1 cellular context compared by ENCODE assay signal in genomic region chr17:50919321-50920040, GRCh38.
A peak's percentile ranks its signal among the peaks of the same experiment; 100 is the strongest.
TF ChIP-seq lines count a peak whose summit lies in the region.

No MANE protein-coding gene starts in this region.

TF ChIP-seq in HepG2, 621 proteins besides CTCF, POLR2A, EP300 and RAD21 (continued from another document and continues in another):
- TF ChIP-seq ZNF142 (CRISPR knock-in tag; IDR thresholded peaks at IDR 0.05): no peak
- no peak for TF ChIP-seq KIAA2018 (CRISPR knock-in tag; IDR thresholded peaks at IDR 0.05; ENCODE audit: borderline replicate concordance)
- no peak for TF ChIP-seq SETDB1 (CRISPR knock-in tag; IDR thresholded peaks at IDR 0.05; ENCODE audit: borderline replicate concordance)
- TF ChIP-seq HNRNPUL1 (IDR thresholded peaks at IDR 0.05; ENCODE audit: low read depth, low read length): no peak
- peak; percentile 55; the same call in 1 of the 2 replicates for TF ChIP-seq ZBTB7A (CRISPR knock-in tag; IDR thresholded peaks at IDR 0.05)
- no peak; the same call in 1 of the 2 replicates for TF ChIP-seq ZNF160 (CRISPR knock-in tag; IDR thresholded peaks at IDR 0.05)
- TF ChIP-seq NR2F1 (CRISPR knock-in tag; IDR thresholded peaks at IDR 0.05): no peak
- no peak for TF ChIP-seq NKX3-1 (CRISPR knock-in tag; IDR thresholded peaks at IDR 0.05)
- TF ChIP-seq ZBTB3 (CRISPR knock-in tag; IDR thresholded peaks at IDR 0.05; ENCODE audit: borderline replicate concordance, low read depth): 0 out of 2 replicates have a peak, but pooled peaks have one; percentile 34
- peak; percentile 68; the same call in 1 of the 2 replicates for TF ChIP-seq TFAP4 (IDR thresholded peaks at IDR 0.05; ENCODE audit: borderline replicate concordance, low read depth)
- TF ChIP-seq ZNF432 (CRISPR knock-in tag; IDR thresholded peaks at IDR 0.05; ENCODE audit: borderline replicate concordance): no peak
- no peak; the same call in 1 of the 2 replicates for TF ChIP-seq ZNF232 (CRISPR knock-in tag; IDR thresholded peaks at IDR 0.05; ENCODE audit: borderline replicate concordance)
- no peak for TF ChIP-seq TRIM24 (CRISPR knock-in tag; IDR thresholded peaks at IDR 0.05)
- TF ChIP-seq NRL (CRISPR knock-in tag; IDR thresholded peaks at IDR 0.05; ENCODE audit: borderline replicate concordance): peak; percentile 77; the same call in 1 of the 2 replicates
- TF ChIP-seq MLLT10 (CRISPR knock-in tag; IDR thresholded peaks at IDR 0.05): no peak
- TF ChIP-seq CENPBD1 (CRISPR knock-in tag; IDR thresholded peaks at IDR 0.05; ENCODE audit: borderline replicate concordance, low read depth): no peak
- TF ChIP-seq HOXA3 (CRISPR knock-in tag; IDR thresholded peaks at IDR 0.05): peak; percentile 57
- TF ChIP-seq ZNF674 (CRISPR knock-in tag; IDR thresholded peaks at IDR 0.05; ENCODE audit: low read depth): no peak
- TF ChIP-seq HOXA5 (CRISPR knock-in tag; IDR thresholded peaks at IDR 0.05): no peak
- no peak for TF ChIP-seq NFE2L1 (CRISPR knock-in tag; IDR thresholded peaks at IDR 0.05; ENCODE audit: borderline replicate concordance)
- no peak for TF ChIP-seq MNT (IDR thresholded peaks at IDR 0.05)
- peak; percentile 92 for TF ChIP-seq BCL3 (CRISPR knock-in tag; IDR thresholded peaks at IDR 0.05)
- TF ChIP-seq ZFAT (CRISPR knock-in tag; conservative IDR thresholded peaks at IDR 0.05): no peak
- TF ChIP-seq KDM3A (CRISPR knock-in tag; IDR thresholded peaks at IDR 0.05; ENCODE audit: low read depth): 0 out of 2 replicates have a peak, but pooled peaks have one; percentile 31
- TF ChIP-seq SAP130 (CRISPR knock-in tag; IDR thresholded peaks at IDR 0.05; ENCODE audit: low read depth): peak; percentile 92
- TF ChIP-seq ZNF772 (CRISPR knock-in tag; IDR thresholded peaks at IDR 0.05): 0 out of 2 replicates have a peak, but pooled peaks have one; percentile 11
- peak; percentile 52; the same call in 1 of the 2 replicates for TF ChIP-seq ZBTB38 (CRISPR knock-in tag; IDR thresholded peaks at IDR 0.05)
- TF ChIP-seq EEA1 (CRISPR knock-in tag; IDR thresholded peaks at IDR 0.05; ENCODE audit: borderline replicate concordance): no peak; the same call in 1 of the 2 replicates
- TF ChIP-seq ARID5B (CRISPR knock-in tag; IDR thresholded peaks at IDR 0.05): peak; percentile 50; the same call in 1 of the 2 replicates
- TF ChIP-seq HHEX (CRISPR knock-in tag; IDR thresholded peaks at IDR 0.05): no peak
